ENCODE assay signal across 29 cellular contexts in genomic region chr6:133051264-133051663, GRCh38.
"Had no signal": no experiment of that assay in that cellular context is flagged by ENCODE, and none has a peak within 500 bp of the region (broad histone marks: within the 10 kb centered on the region; RNA-seq: fewer than 3 reads in every experiment).

No MANE protein-coding gene starts in this region.

- FAIRE-seq: keratinocyte, pancreas, small intestine, urothelium cell line had no signal

- H3K27me3 ChIP-seq: pancreas, sigmoid colon, spleen, suprapubic skin, tibial artery, upper lobe of right lung had no signal

- H3K36me3 ChIP-seq: lower lobe of right lung, pancreas, prostate gland, sigmoid colon, spleen, suprapubic skin, thoracic aorta, tibial artery, upper lobe of right lung had no signal

- H3K9me3 ChIP-seq: lower lobe of right lung, pancreas, prostate gland, sigmoid colon, spleen, suprapubic skin, thoracic aorta, tibial artery, upper lobe of right lung had no signal

- H3K27me3 Mint-ChIP-seq: stimulated activated naive CD8-positive, alpha-beta T cell treated with anti-CD3 and anti-CD28 coated beads, Interleukin-15, Interleukin-2, amounts not matched to agents 100 ng/mL and 50 ng/mL, for 24 hours had no signal

- H3K4me1 ChIP-seq: lower lobe of right lung, pancreas, prostate gland, sigmoid colon, spleen, suprapubic skin, upper lobe of right lung had no signal

- H3K27ac Mint-ChIP-seq: stimulated activated effector memory CD8-positive, alpha-beta T cell treated with anti-CD3 and anti-CD28 coated beads, Interleukin-12 subunit alpha, Interleukin-12 subunit beta, amount 100 ng/mL, for 72 hours; stimulated activated naive CD8-positive, alpha-beta T cell treated with anti-CD3 and anti-CD28 coated beads, Interleukin-15, Interleukin-2, amounts not matched to agents 100 ng/mL and 50 ng/mL, for 24 hours had no signal

- H3K4me1 Mint-ChIP-seq: naive thymus-derived CD8-positive, alpha-beta T cell; stimulated activated effector memory CD8-positive, alpha-beta T cell treated with anti-CD3 and anti-CD28 coated beads, Interleukin-12 subunit alpha, Interleukin-12 subunit beta, amount 100 ng/mL, for 72 hours had no signal

- H3K4me3 Mint-ChIP-seq: naive thymus-derived CD8-positive, alpha-beta T cell; stimulated activated effector memory CD8-positive, alpha-beta T cell treated with anti-CD3 and anti-CD28 coated beads, Interleukin-12 subunit alpha, Interleukin-12 subunit beta, amount 100 ng/mL, for 72 hours; stimulated activated naive CD8-positive, alpha-beta T cell treated with anti-CD3 and anti-CD28 coated beads, Interleukin-15, Interleukin-2, amounts not matched to agents 100 ng/mL and 50 ng/mL, for 24 hours had no signal

- ATAC-seq: left cardiac atrium; left lobe of liver; left ventricle myocardium superior; lower lobe of right lung; naive thymus-derived CD8-positive, alpha-beta T cell; pancreas; right cardiac atrium; stimulated activated effector memory CD8-positive, alpha-beta T cell treated with anti-CD3 and anti-CD28 coated beads, Interleukin-12 subunit alpha, Interleukin-12 subunit beta, amount 100 ng/mL, for 72 hours; upper lobe of right lung had no signal

- DNase-seq: hippocampal formation; kidney glomerular epithelial cell; left cardiac atrium; left ventricle myocardium superior; lower lobe of right lung; mammary epithelial cell; mesenchymal stem cell; naive thymus-derived CD8-positive, alpha-beta T cell; nucleus accumbens; pancreas; posterior cingulate gyrus; retina; right cardiac atrium; sigmoid colon; small intestine; spleen; stimulated activated CD4-positive, alpha-beta T cell treated with anti-CD3 and anti-CD28 coated beads, Interleukin-4, amount 100 ng/mL, for 24 hours; stimulated activated naive CD4-positive, alpha-beta T cell; tibial artery; trophoblast cell; upper lobe of right lung had no signal

- H3K27ac ChIP-seq: lower lobe of right lung, pancreas, prostate gland, sigmoid colon, spleen, suprapubic skin, thoracic aorta, tibial artery, upper lobe of right lung had no signal

- H3K9me3 Mint-ChIP-seq: stimulated activated effector memory CD8-positive, alpha-beta T cell treated with anti-CD3 and anti-CD28 coated beads, Interleukin-12 subunit alpha, Interleukin-12 subunit beta, amount 100 ng/mL, for 72 hours; stimulated activated naive CD8-positive, alpha-beta T cell treated with anti-CD3 and anti-CD28 coated beads, Interleukin-15, Interleukin-2, amounts not matched to agents 100 ng/mL and 50 ng/mL, for 24 hours had no signal

- H3K4me3 ChIP-seq: lower lobe of right lung, pancreas, prostate gland, sigmoid colon, spleen, suprapubic skin, thoracic aorta, tibial artery, upper lobe of right lung had no signal

- H3K36me3 Mint-ChIP-seq: naive thymus-derived CD8-positive, alpha-beta T cell; stimulated activated effector memory CD8-positive, alpha-beta T cell treated with anti-CD3 and anti-CD28 coated beads, Interleukin-12 subunit alpha, Interleukin-12 subunit beta, amount 100 ng/mL, for 72 hours had no signal
